Comparison of ENCODE assay signal across 14 cellular contexts in genomic region chr21:29416268-29416667, GRCh38.
DNase-seq lines count a peak whose midpoint lies in the region; ATAC-seq lines count a peak whose summit lies in the region.
"Had no signal": no experiment of that assay in that cellular context is flagged by ENCODE, and none has a peak within 500 bp of the region (broad histone marks: within the 10 kb centered on the region; RNA-seq: fewer than 3 reads in every experiment).

No MANE protein-coding gene starts in this region.

- H4K20me1 ChIP-seq in GM23248 (ENCODE audit: insufficient read depth) = no peaks in the 10 kb centered on the region

- H2AFZ ChIP-seq in GM23248 = no peak overlapping the region
- H2AFZ ChIP-seq: GM23338 had no signal

- no peak overlapping the region for H3K4me3 Mint-ChIP-seq in activated CD4-positive, alpha-beta memory T cell treated with anti-CD3 and anti-CD28 coated beads, Interleukin-2, amount 10 ng/mL, durations not matched to agents 7 days and 5 days
- H3K4me3 Mint-ChIP-seq: CD14-positive monocyte; CD8-positive, alpha-beta T cell; GM23338 had no signal

- in situ Hi-C loops in GM23248 (cut with MboI) (no loop called here), SK-MEL-5 (cut with HindIII; ENCODE audit: low pct_unique_long_range_greater_than_20kb, low sequenced_read_pairs) (no loop called here)

- H3K9me2 ChIP-seq in GM23248 (ENCODE audit: insufficient read depth) = no peaks in the 10 kb centered on the region

- CTCF ChIA-PET in activated CD4-positive, alpha-beta memory T cell treated with anti-CD3 and anti-CD28 coated beads, Interleukin-2, amount 10 ng/mL, durations not matched to agents 7 days and 5 days (lab: Charles Lee) = no interaction called here

- H3K27ac ChIP-seq in GM23248 = no peak overlapping the region
- no peak overlapping the region for H3K27ac ChIP-seq in caudate nucleus (ENCODE audit: low read depth, low read length)

- no peaks in the 10 kb centered on the region for H3K9me3 ChIP-seq in GM23248 (ENCODE audit: low read depth)
- H3K9me3 ChIP-seq: Caco-2 had no signal

- no peaks in the 10 kb centered on the region for H3K79me2 ChIP-seq in GM23248 (ENCODE audit: insufficient read depth)

- no peaks in the 10 kb centered on the region for H3K4me1 ChIP-seq in GM23248 (ENCODE audit: insufficient read depth)

- POLR2A ChIA-PET in activated CD4-positive, alpha-beta memory T cell treated with anti-CD3 and anti-CD28 coated beads, Interleukin-2, amount 10 ng/mL, durations not matched to agents 7 days and 5 days (lab: Charles Lee) = no interaction called here

- peak; percentile 41 for ATAC-seq in esophagus mucosa
- ATAC-seq in HG03342 (IDR thresholded peaks at IDR 0.05; ENCODE audit: unreplicated experiment) = no peak
- ATAC-seq: CD8-positive, alpha-beta T cell; GM12878; GM23338 had no signal

- no peaks in the 10 kb centered on the region for H3K27me3 Mint-ChIP-seq in activated CD4-positive, alpha-beta memory T cell treated with anti-CD3 and anti-CD28 coated beads, Interleukin-2, amount 10 ng/mL, durations not matched to agents 7 days and 5 days

- no peak overlapping the region for H3K4me2 ChIP-seq in GM23248 (ENCODE audit: unreplicated experiment)
- H3K4me2 ChIP-seq: GM23338 had no signal

- no peaks in the 10 kb centered on the region for H3K36me3 ChIP-seq in GM23248 (ENCODE audit: low read depth)

- H3K27me3 ChIP-seq in GM23248 (replicated peaks; ENCODE audit: insufficient read depth) = no peaks in the 10 kb centered on the region

- WGBS in GM23248 (ENCODE audit: low coverage in 1 of 2, low lambda C conversion rate in 2 of 2, missing lambda C conversion rate in 2 of 2), 2 experiments = 83 to 88% methylated on average over 4 of the region's 4 CpGs

- DNase-seq in GM23248 (peak; percentile 20), SK-MEL-5 (ENCODE audit: low read depth, low spot score) (peak; percentile 24), T-helper 2 cell (no peak), caudate nucleus (lab: John Stamatoyannopoulos, UW) (no peak)
- DNase-seq in activated CD4-positive, alpha-beta memory T cell treated with anti-CD3 and anti-CD28 coated beads, Interleukin-2, amount 10 ng/mL, durations not matched to agents 7 days and 5 days = no peak
- DNase-seq: Caco-2; CD8-positive, alpha-beta T cell; DND-41; H7 had no signal

- H3K4me1 Mint-ChIP-seq in activated CD4-positive, alpha-beta memory T cell treated with anti-CD3 and anti-CD28 coated beads, Interleukin-2, amount 10 ng/mL, durations not matched to agents 7 days and 5 days = no peaks in the 10 kb centered on the region

- H3K4me3 ChIP-seq in GM23248 = no peak overlapping the region
- H3K4me3 ChIP-seq: GM12878, GM23338 had no signal

- no peaks in the 10 kb centered on the region for H3F3A ChIP-seq in GM23248 (ENCODE audit: insufficient read depth)

- peaks cover 3% of the 10 kb centered on the region for H3K9me3 Mint-ChIP-seq in activated CD4-positive, alpha-beta memory T cell treated with anti-CD3 and anti-CD28 coated beads, Interleukin-2, amount 10 ng/mL, durations not matched to agents 7 days and 5 days
- H3K9me3 Mint-ChIP-seq: GM23338 had no signal

- no peak overlapping the region for H3K27ac Mint-ChIP-seq in activated CD4-positive, alpha-beta memory T cell treated with anti-CD3 and anti-CD28 coated beads, Interleukin-2, amount 10 ng/mL, durations not matched to agents 7 days and 5 days
- H3K27ac Mint-ChIP-seq: CD14-positive monocyte; CD8-positive, alpha-beta T cell; GM23338 had no signal

- no peak overlapping the region for H3K9ac ChIP-seq in GM23248

- H3K36me3 Mint-ChIP-seq in activated CD4-positive, alpha-beta memory T cell treated with anti-CD3 and anti-CD28 coated beads, Interleukin-2, amount 10 ng/mL, durations not matched to agents 7 days and 5 days (ENCODE audit: low read depth) = no peaks in the 10 kb centered on the region

Comparison
In these comparisons a context has a peak if more than half of its experiments do, and no peak if none do; other contexts are left out.
1. DNase-seq: peak in GM23248 (single experiment) and SK-MEL-5 (single experiment); none in T-helper 2 cell (0 of 5), activated CD4-positive, alpha-beta memory T cell treated with anti-CD3 and anti-CD28 coated beads, Interleukin-2, amount 10 ng/mL, durations not matched to agents 7 days and 5 days (single experiment) and caudate nucleus (0 of 61).